Comparison of ENCODE assay signal across 8 cellular contexts in the genomic region with DNA sequence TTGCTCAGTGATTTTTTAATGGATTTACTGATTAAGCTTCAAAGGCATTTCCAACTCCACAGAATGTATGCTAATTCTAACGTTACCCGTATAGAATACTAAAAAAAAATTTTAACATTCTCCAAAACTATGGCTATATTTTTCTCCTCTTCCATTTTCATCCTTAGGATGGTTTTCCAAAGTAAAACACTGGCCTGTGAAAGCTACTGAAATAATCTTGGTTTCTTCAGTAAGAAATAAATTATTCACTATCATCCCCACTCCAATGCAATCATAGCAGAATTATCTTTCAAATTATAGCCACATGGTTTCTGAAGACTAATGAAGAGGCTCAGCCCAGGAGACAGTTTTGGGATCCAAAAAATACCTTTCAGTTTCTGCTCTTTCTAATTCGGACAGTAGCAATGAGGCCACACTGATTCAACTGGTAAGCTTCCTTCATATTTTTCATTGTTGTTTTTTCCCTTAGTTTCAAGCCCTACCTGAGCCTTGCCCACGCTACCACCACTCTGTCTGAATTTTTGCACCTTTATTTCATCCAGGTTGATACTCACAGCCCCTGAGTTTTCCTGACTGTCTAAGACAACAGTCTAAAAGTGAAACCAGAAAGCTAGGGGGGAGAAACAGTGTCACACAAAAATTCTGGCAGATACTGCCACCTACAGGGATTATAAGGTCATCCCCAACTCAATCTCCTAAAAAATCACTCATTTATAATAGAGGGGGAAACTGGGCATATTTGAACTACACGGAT.
A peak's percentile ranks its signal among the peaks of the same experiment; 100 is the strongest.
DNase-seq lines count a peak whose midpoint lies in the region; ATAC-seq lines count a peak whose summit lies in the region.

No MANE protein-coding gene starts in this region.

- DNase-seq in Ammon's horn (ENCODE audit: low spot score) (peak; percentile 69), NCI-H1048 (lab: John Stamatoyannopoulos, UW) (peak; percentile 50), SK-N-MC (ENCODE audit: low read depth, low spot score) (no peak), epidermal melanocyte (ENCODE audit: insufficient read length, low spot score) (peak; percentile 60), myocyte (ENCODE audit: low read depth) (peak; percentile 42)
- no peak for DNase-seq in activated CD8-positive, alpha-beta memory T cell treated with anti-CD3 and anti-CD28 coated beads, Interleukin-2, amount 50 U/mL, for 48 hours

- H3K4me3 ChIP-seq in SK-N-MC: peak overlapping the region; percentile 75

- no peaks in the 10 kb centered on the region for H3K36me3 ChIP-seq in SK-N-MC (ENCODE audit: insufficient read depth, low read length)

- peak overlapping the region; percentile 49; the same call in 1 of the 2 replicates for H3K27ac ChIP-seq in SK-N-MC

- H3K9me3 ChIP-seq in SK-N-MC (ENCODE audit: low read depth, low read length): no peaks in the 10 kb centered on the region

- ATAC-seq in GM18502 (IDR thresholded peaks at IDR 0.05; ENCODE audit: poor library complexity, unreplicated experiment): peak; percentile 98
- ATAC-seq in HG02798 (IDR thresholded peaks at IDR 0.05; ENCODE audit: poor library complexity, unreplicated experiment): peak; percentile 96

- peak overlapping the region; percentile 67 for H3K9ac ChIP-seq in SK-N-MC (ENCODE audit: insufficient read length)

Comparison
In these comparisons a context has a peak if more than half of its experiments do, and no peak if none do; other contexts are left out.
1. DNase-seq: peak in Ammon's horn (single experiment), NCI-H1048 (single experiment), epidermal melanocyte (single experiment) and myocyte (single experiment); none in SK-N-MC (single experiment) and activated CD8-positive, alpha-beta memory T cell treated with anti-CD3 and anti-CD28 coated beads, Interleukin-2, amount 50 U/mL, for 48 hours (single experiment).